In the genomic region with DNA sequence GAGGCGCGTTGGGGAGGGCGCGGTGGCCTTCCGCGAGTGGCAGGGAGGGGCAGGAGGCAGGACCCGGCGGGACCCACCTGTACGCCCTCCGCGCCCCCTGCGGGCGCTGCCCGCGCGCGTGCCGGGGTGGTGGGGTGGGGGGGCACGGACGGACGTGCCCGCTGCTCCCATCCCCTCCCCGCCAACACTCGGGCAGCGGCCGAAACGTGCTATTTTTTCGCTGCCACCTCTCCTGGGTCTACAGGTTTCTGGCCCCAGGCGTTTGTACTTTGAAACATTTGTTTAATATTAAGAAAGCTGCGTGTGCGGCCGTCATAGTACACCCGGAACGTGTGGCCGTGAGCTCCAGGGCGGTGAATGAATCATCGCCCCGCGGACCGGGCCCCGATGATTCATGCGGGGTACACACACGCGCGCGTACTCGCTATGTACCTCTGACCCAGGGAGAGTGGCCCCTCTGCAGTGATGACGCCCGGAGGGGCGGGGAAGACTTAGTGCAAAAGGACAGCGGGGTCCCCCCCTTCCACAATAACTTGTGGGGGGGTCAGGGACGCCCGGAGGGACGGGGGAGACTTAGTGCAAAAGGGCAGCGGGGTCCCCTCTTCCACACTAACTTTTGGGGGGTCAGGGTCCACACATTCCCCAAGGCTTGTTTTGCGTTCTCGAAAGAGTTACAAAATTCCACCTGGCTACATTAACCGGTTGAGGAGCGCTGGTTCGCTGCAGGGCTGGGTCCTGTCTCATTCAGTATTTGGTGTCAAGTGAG, we compare ENCODE assay signal across 8 cellular contexts. TPM values are rescaled to one million over a fixed set of nuclear protein-coding genes. Genes with fewer than 3 reads are reported as not detected.
A peak's percentile ranks its signal among the peaks of the same experiment; 100 is the strongest.
DNase-seq lines count a peak whose midpoint lies in the region; TF ChIP-seq lines count a peak whose summit lies in the region.

No MANE protein-coding gene starts in this region.

- no peaks in the 10 kb centered on the region for H3K36me3 ChIP-seq in endocrine pancreas (ENCODE audit: control insufficient read depth, insufficient read depth, low read length)

- TF ChIP-seq POLR2A in NB4 (IDR thresholded peaks at IDR 0.05; ENCODE audit: extremely low read depth, insufficient read length), result no peak

- no peaks in the 10 kb centered on the region for H3K4me1 ChIP-seq in endocrine pancreas (ENCODE audit: control insufficient read depth, insufficient read depth, low read length)

- no peaks in the 10 kb centered on the region for H3K27me3 ChIP-seq in endocrine pancreas (ENCODE audit: control insufficient read depth, insufficient read depth, low read length)

- H3K9me3 ChIP-seq in endocrine pancreas (ENCODE audit: control insufficient read depth, low read length), result no peaks in the 10 kb centered on the region

- peak; percentile 89 for DNase-seq in EL
- DNase-seq in HCEC 1CT, result peak; percentile 81
- peak; percentile 59 for DNase-seq in NB4 (ENCODE audit: low read depth)
- peak; percentile 66 for DNase-seq in activated CD8-positive, alpha-beta memory T cell treated with anti-CD3 and anti-CD28 coated beads, Interleukin-2, amount 50 U/mL, for 1 hour (ENCODE audit: extremely low read depth)
- peak; percentile 92 for DNase-seq in mesenteric fat pad (ENCODE audit: low spot score)
- peak; percentile 33 for DNase-seq in stimulated activated CD8-positive, alpha-beta memory T cell treated with anti-CD3 and anti-CD28 coated beads, Interleukin-15, amount 100 ng/mL, for 24 hours (ENCODE audit: low read depth)
- no peak for DNase-seq in NCI-H1092 treated with DMSO at 0.1 percent for 48 hours (lab: John Stamatoyannopoulos, UW)

- peak overlapping the region; percentile 98 for H3K9ac ChIP-seq in endocrine pancreas (ENCODE audit: control insufficient read depth, insufficient read depth, low read length)

- no peak overlapping the region for H3K4me3 ChIP-seq in NB4 (ENCODE audit: low read depth, low read length)
- peak overlapping the region; percentile 63 for H3K4me3 ChIP-seq in endocrine pancreas (ENCODE audit: control insufficient read depth, insufficient read depth, low read length)

- no peak for TF ChIP-seq CTCF in NB4 (IDR thresholded peaks at IDR 0.05; ENCODE audit: low read depth, low read length)

RNA-seq across cellular contexts. Expression of a gene that starts 56.6 kb away (rescaled TPM):
- total RNA-seq in mesenteric fat pad, result 38.6 TPM
